In genomic region chr12:7219599-7220243, GRCh38 we compare ENCODE assay signal across 8 cellular contexts. TPM values are rescaled to one million over a fixed set of nuclear protein-coding genes. Genes with fewer than 3 reads are reported as not detected.
DNase-seq lines count a peak whose midpoint lies in the region; ATAC-seq, FAIRE-seq and TF ChIP-seq lines count a peak whose summit lies in the region.

No MANE protein-coding gene starts in this region.

- H2AFZ ChIP-seq in MM.1S (ENCODE audit: low read length): no peak overlapping the region

- no peak overlapping the region for H3K4me2 ChIP-seq in MM.1S (ENCODE audit: low read depth, low read length)

- no peak overlapping the region for H3K9ac ChIP-seq in MM.1S (ENCODE audit: low read length)

- H4K20me1 ChIP-seq in MM.1S (ENCODE audit: insufficient read depth, low read length): no peaks in the 10 kb centered on the region

- H3K4me3 ChIP-seq in MM.1S (ENCODE audit: low read length) (no peak overlapping the region), upper lobe of left lung (no peak overlapping the region)

- H3K36me3 ChIP-seq in MM.1S (replicated peaks; ENCODE audit: insufficient read depth, low read length): no peaks in the 10 kb centered on the region
- H3K36me3 ChIP-seq in upper lobe of left lung: no peaks in the 10 kb centered on the region

- H3K27me3 ChIP-seq in MM.1S (replicated peaks; ENCODE audit: insufficient read depth, low read length) (no peaks in the 10 kb centered on the region), upper lobe of left lung (no peaks in the 10 kb centered on the region)

- H3K9me3 ChIP-seq in MM.1S (replicated peaks; ENCODE audit: insufficient read depth, low read length): no peaks in the 10 kb centered on the region
- no peaks in the 10 kb centered on the region for H3K9me3 ChIP-seq in upper lobe of left lung

- no peaks in the 10 kb centered on the region for H3K9me2 ChIP-seq in MM.1S (replicated peaks; ENCODE audit: insufficient read depth, low read length)

- FAIRE-seq in G401.6 (lab: Jason Lieb, UNC): peak; percentile 92

- H3F3A ChIP-seq in MM.1S (ENCODE audit: insufficient read depth, low read length): no peaks in the 10 kb centered on the region

- TF ChIP-seq CTCF in MM.1S (IDR thresholded peaks at IDR 0.05; ENCODE audit: low read length): peak; percentile 91
- TF ChIP-seq CTCF in upper lobe of left lung (IDR thresholded peaks at IDR 0.05): peak; percentile 69 to 87 (median 82)

- H3K27ac ChIP-seq in MM.1S (ENCODE audit: low read length): no peak overlapping the region
- H3K27ac ChIP-seq in upper lobe of left lung: no peak overlapping the region

- TF ChIP-seq EP300 in upper lobe of left lung (IDR thresholded peaks at IDR 0.05): no peak

- no peaks in the 10 kb centered on the region for H3K79me2 ChIP-seq in MM.1S (ENCODE audit: low read length)

- DNase-seq in MM.1S (peak; percentile 79), SK-MEL-5 (ENCODE audit: low read depth, low spot score) (peak; percentile 85), glomerular visceral epithelial cell (ENCODE audit: extremely low spot score) (peak; percentile 65), pons (ENCODE audit: low spot score) (peak; percentile 82), upper lobe of left lung (peak in 1 of 2 donors; percentile 64)
- peak; percentile 70 for DNase-seq in activated naive CD4-positive, alpha-beta T cell treated with Interleukin-2 at 50 U/mL for 16 hours

- in situ Hi-C loops in SK-MEL-5 (cut with HindIII; ENCODE audit: low pct_unique_long_range_greater_than_20kb, low sequenced_read_pairs): no loop called here

- ATAC-seq in upper lobe of left lung (ENCODE audit: low FRiP score in 2 of 2) (peak in 1 of 2 donors; percentile 80), GM18870 (IDR thresholded peaks at IDR 0.05; ENCODE audit: unreplicated experiment) (no peak)

- H3K4me1 ChIP-seq in MM.1S (ENCODE audit: low read length): no peaks in the 10 kb centered on the region
- H3K4me1 ChIP-seq in upper lobe of left lung: no peaks in the 10 kb centered on the region

- 15 to 19% methylated on average over 3 of the region's 3 CpGs for WGBS in upper lobe of left lung, 2 donors

- no peak for TF ChIP-seq POLR2A in upper lobe of left lung (IDR thresholded peaks at IDR 0.05)

RNA-seq across cellular contexts. Expression of gene PEX5, which starts 30.2 kb away (rescaled TPM):
- total RNA-seq in SK-MEL-5 (2014; rRNA removed; shearing (Covaris generic)): 23.7 and 27.5 TPM in 2 replicates
- polyA plus RNA-seq in SK-MEL-5 (2015; cell fraction: cytosol; rRNA removed): 38.3 and 40.0 TPM in 2 replicates
- 38.1 and 50.2 TPM in 2 replicates for polyA plus RNA-seq in SK-MEL-5 (2015; cell fraction: nucleus; rRNA removed)
- total RNA-seq in upper lobe of left lung: 10 to 100 TPM; 40.4 to 69.1 (median 49.2) TPM
